In the genomic region with DNA sequence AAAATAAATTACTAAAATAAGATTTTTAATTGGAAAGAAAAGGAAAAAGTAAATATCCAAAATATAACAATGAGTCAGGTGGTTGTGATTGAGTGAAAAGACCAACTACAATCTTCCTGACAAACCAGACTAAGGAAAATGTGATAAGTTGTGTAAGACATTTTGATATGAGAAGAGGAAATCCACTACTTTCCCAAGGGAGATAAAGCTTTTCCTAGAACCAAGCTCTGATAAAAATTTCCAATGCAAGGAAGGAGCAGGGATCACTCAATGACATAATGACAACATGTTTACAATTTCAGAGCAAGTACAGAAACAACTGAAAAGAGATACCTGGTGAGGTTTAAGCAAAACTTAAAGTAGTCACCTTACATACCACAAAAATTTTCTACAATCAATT, we compare ENCODE assay signal across 35 cellular contexts.
"Had no signal": no experiment of that assay in that cellular context is flagged by ENCODE, and none has a peak within 500 bp of the region (broad histone marks: within the 10 kb centered on the region; RNA-seq: fewer than 3 reads in every experiment).

No MANE protein-coding gene starts in this region.

- H3K9me3 ChIP-seq: MG63 had no signal

- H3K4me3 ChIP-seq: MG63 had no signal

- H3K27me3 ChIP-seq: MG63 had no signal

- H3K36me3 ChIP-seq: MG63 had no signal

- DNase-seq: Karpas-422, Kasumi-1, MG63, MM.1S, MV-4-11, NCI-H1048, NCI-H1092, NCI-H1092 treated with DMSO at 0.1 percent for 48 hours, NCI-H1105, NCI-H1105 treated with DMSO at 0.1 percent for 48 hours, NCI-H1417, NCI-H1417 treated with DMSO at 0.1 percent for 48 hours, NCI-H1436, NCI-H1436 treated with DMSO at 0.1 percent for 48 hours, NCI-H146, NCI-H1694, NCI-H1694 treated with DMSO at 0.1 percent for 48 hours, NCI-H187, NCI-H187 treated with DMSO at 0.1 percent for 48 hours, NCI-H1930, NCI-H2029, NCI-H2029 treated with DMSO at 0.1 percent for 48 hours, NCI-H2081, NCI-H2081 treated with DMSO at 0.1 percent for 48 hours, NCI-H2107, NCI-H2171, NCI-H2171 treated with DMSO at 0.1 percent for 48 hours, NCI-H2227 treated with DMSO at 0.1 percent for 48 hours, NCI-H226, NCI-H345, NCI-H446, NCI-H446 treated with DMSO at 0.1 percent for 48 hours, NCI-H510A, NCI-H510A treated with DMSO at 0.1 percent for 48 hours, NCI-H524 had no signal
